Comparison of ENCODE assay signal across 1 cellular context in the genomic region with DNA sequence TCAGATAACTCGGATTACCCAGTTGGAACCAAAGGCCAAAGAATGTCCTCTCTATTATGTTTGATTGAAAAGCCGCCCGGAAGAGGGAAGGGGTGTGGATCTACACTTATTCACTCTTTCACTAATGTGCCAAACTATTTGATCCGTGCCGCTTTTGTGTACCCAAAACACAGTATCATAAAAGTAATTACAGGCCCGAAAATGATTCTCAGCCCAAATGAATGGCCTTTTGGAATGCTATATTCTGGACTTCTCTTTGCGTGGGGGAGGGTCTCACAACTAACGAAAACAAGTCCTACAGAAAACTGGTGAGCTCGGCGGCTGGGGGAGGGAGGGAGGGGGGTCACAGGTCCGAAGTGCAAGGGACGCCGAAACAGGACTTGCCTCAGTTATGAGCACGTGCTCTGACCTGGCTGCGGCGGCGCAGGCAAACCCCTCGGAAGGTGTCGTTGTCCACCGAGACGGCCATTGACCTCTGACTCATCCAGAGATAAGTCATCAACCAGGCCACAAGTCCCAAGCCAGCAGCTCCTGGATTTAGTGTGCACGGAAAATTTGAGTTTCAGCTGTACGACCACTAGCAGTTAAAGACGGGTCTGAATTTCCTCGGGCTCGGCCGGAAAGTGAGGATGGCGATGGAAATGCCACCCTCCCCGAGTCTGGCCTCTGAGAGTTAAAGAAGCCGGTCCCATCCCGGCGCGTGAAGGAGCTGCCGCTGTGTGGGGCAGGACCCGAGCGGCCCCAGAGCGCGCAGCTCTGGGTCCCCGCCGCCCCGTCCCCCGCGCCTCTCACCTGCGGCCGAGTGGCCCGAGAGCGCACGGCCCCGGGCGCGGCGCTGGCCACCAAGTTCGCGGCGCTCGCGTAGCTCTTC.
TF ChIP-seq lines count a peak whose summit lies in the region.

No MANE protein-coding gene starts in this region.

TF ChIP-seq in HepG2, 621 proteins besides CTCF, POLR2A, EP300 and RAD21 (continued from another document and continues in another):
- TF ChIP-seq, protein P1, sequence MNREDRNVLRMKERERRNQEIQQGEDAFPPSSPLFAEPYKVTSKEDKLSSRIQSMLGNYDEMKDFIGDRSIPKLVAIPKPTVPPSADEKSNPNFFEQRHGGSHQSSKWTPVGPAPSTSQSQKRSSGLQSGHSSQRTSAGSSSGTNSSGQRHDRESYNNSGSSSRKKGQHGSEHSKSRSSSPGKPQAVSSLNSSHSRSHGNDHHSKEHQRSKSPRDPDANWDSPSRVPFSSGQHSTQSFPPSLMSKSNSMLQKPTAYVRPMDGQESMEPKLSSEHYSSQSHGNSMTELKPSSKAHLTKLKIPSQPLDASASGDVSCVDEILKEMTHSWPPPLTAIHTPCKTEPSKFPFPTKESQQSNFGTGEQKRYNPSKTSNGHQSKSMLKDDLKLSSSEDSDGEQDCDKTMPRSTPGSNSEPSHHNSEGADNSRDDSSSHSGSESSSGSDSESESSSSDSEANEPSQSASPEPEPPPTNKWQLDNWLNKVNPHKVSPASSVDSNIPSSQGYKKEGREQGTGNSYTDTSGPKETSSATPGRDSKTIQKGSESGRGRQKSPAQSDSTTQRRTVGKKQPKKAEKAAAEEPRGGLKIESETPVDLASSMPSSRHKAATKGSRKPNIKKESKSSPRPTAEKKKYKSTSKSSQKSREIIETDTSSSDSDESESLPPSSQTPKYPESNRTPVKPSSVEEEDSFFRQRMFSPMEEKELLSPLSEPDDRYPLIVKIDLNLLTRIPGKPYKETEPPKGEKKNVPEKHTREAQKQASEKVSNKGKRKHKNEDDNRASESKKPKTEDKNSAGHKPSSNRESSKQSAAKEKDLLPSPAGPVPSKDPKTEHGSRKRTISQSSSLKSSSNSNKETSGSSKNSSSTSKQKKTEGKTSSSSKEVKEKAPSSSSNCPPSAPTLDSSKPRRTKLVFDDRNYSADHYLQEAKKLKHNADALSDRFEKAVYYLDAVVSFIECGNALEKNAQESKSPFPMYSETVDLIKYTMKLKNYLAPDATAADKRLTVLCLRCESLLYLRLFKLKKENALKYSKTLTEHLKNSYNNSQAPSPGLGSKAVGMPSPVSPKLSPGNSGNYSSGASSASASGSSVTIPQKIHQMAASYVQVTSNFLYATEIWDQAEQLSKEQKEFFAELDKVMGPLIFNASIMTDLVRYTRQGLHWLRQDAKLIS (CRISPR knock-in tag; IDR thresholded peaks at IDR 0.05): peak; percentile 80; the same call in 1 of the 2 replicates
- TF ChIP-seq HIC2 (CRISPR knock-in tag; IDR thresholded peaks at IDR 0.05; ENCODE audit: low read depth): no peak
- TF ChIP-seq TBL1XR1 (IDR thresholded peaks at IDR 0.05; ENCODE audit: borderline replicate concordance, low read length, partially characterized antibody): peak; percentile 51
- no peak for TF ChIP-seq ZNF556 (CRISPR knock-in tag; IDR thresholded peaks at IDR 0.05; ENCODE audit: borderline replicate concordance)
- TF ChIP-seq ZNF230 (CRISPR knock-in tag; IDR thresholded peaks at IDR 0.05): peak; percentile 51; the same call in 1 of the 2 replicates
- no peak for TF ChIP-seq THYN1 (CRISPR knock-in tag; IDR thresholded peaks at IDR 0.05; ENCODE audit: borderline replicate concordance, low read depth)
- 0 out of 2 replicates have a peak, but pooled peaks have one; percentile 29 for TF ChIP-seq DMTF1 (CRISPR knock-in tag; IDR thresholded peaks at IDR 0.05)
- no peak for TF ChIP-seq ZNF17 (CRISPR knock-in tag; IDR thresholded peaks at IDR 0.05)
- peak; percentile 96 for TF ChIP-seq MED1 (CRISPR knock-in tag; IDR thresholded peaks at IDR 0.05)
- TF ChIP-seq ZNF512 (CRISPR knock-in tag; IDR thresholded peaks at IDR 0.05): no peak
- TF ChIP-seq, protein P2, sequence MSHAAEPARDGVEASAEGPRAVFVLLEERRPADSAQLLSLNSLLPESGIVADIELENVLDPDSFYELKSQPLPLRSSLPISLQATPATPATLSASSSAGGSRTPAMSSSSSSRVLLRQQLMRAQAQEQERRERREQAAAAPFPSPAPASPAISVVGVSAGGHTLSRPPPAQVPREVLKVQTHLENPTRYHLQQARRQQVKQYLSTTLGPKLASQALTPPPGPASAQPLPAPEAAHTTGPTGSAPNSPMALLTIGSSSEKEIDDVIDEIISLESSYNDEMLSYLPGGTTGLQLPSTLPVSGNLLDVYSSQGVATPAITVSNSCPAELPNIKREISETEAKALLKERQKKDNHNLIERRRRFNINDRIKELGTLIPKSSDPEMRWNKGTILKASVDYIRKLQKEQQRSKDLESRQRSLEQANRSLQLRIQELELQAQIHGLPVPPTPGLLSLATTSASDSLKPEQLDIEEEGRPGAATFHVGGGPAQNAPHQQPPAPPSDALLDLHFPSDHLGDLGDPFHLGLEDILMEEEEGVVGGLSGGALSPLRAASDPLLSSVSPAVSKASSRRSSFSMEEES (CRISPR knock-in tag; IDR thresholded peaks at IDR 0.05): peak; percentile 96
- TF ChIP-seq SOX6 (IDR thresholded peaks at IDR 0.05): no peak
- peak; percentile 88 for TF ChIP-seq SOX6 (CRISPR knock-in tag; IDR thresholded peaks at IDR 0.05)
- TF ChIP-seq TAF1 (CRISPR knock-in tag; IDR thresholded peaks at IDR 0.05): no peak
- TF ChIP-seq TCF7L2 (IDR thresholded peaks at IDR 0.05; ENCODE audit: low read depth, low read length): peak; percentile 67
- TF ChIP-seq ZNF354B (CRISPR knock-in tag; IDR thresholded peaks at IDR 0.05): 0 out of 2 replicates have a peak, but pooled peaks have one; percentile 39
- peak; percentile 72 for TF ChIP-seq FOXK1 (CRISPR knock-in tag; IDR thresholded peaks at IDR 0.05; ENCODE audit: borderline replicate concordance, low read depth)
- no peak for TF ChIP-seq SP1 (IDR thresholded peaks at IDR 0.05)
- TF ChIP-seq SP1 (CRISPR knock-in tag; IDR thresholded peaks at IDR 0.05): peak; percentile 40; the same call in 1 of the 2 replicates
- 0 out of 2 replicates have a peak, but pooled peaks have one; percentile 39 for TF ChIP-seq FIP1L1 (IDR thresholded peaks at IDR 0.05; ENCODE audit: borderline replicate concordance, insufficient read depth, low read depth, low read length)
- peak; percentile 96 for TF ChIP-seq ZBTB43 (CRISPR knock-in tag; conservative IDR thresholded peaks at IDR 0.05)
- TF ChIP-seq ZNF564 (CRISPR knock-in tag; IDR thresholded peaks at IDR 0.05): peak; percentile 46
- peak; percentile 74; the same call in 1 of the 2 replicates for TF ChIP-seq ZNF710 (CRISPR knock-in tag; IDR thresholded peaks at IDR 0.05; ENCODE audit: borderline replicate concordance)
- TF ChIP-seq YY1 (IDR thresholded peaks at IDR 0.05; ENCODE audit: insufficient read depth, insufficient replicate concordance, low read depth, low read length): peak; percentile 71
- no peak for TF ChIP-seq PBX3 (CRISPR knock-in tag; IDR thresholded peaks at IDR 0.05; ENCODE audit: borderline replicate concordance)
- TF ChIP-seq ZNF18 (CRISPR knock-in tag; IDR thresholded peaks at IDR 0.05; ENCODE audit: insufficient replicate concordance): peak; percentile 64
- no peak for TF ChIP-seq ZNF841 (CRISPR knock-in tag; IDR thresholded peaks at IDR 0.05; ENCODE audit: borderline replicate concordance)
- 0 out of 2 replicates have a peak, but pooled peaks have one; percentile 67 for TF ChIP-seq ATF5 (CRISPR knock-in tag; IDR thresholded peaks at IDR 0.05; ENCODE audit: low read depth)
- TF ChIP-seq DMAP1 (CRISPR knock-in tag; IDR thresholded peaks at IDR 0.05): peak; percentile 94
- TF ChIP-seq, protein P3, sequence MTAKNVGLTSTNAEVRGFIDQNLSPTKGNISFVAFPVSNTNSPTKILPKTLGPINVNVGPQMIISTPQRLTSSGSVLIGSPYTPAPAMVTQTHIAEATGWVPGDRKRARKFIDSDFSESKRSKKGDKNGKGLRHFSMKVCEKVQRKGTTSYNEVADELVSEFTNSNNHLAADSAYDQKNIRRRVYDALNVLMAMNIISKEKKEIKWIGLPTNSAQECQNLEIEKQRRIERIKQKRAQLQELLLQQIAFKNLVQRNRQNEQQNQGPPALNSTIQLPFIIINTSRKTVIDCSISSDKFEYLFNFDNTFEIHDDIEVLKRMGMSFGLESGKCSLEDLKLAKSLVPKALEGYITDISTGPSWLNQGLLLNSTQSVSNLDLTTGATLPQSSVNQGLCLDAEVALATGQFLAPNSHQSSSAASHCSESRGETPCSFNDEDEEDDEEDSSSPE (CRISPR knock-in tag; IDR thresholded peaks at IDR 0.05): peak; percentile 64
